In genomic region chr4:83282049-83282535, GRCh38 we compare ENCODE assay signal across 8 cellular contexts. TPM values are rescaled to one million over a fixed set of nuclear protein-coding genes. Genes with fewer than 3 reads are reported as not detected.
DNase-seq lines count a peak whose midpoint lies in the region; ATAC-seq and TF ChIP-seq lines count a peak whose summit lies in the region.

No MANE protein-coding gene starts in this region.

- H3K27ac Mint-ChIP-seq in naive thymus-derived CD4-positive, alpha-beta T cell = peak overlapping the region in 1 of 9 donors; percentile 40
- peak overlapping the region; percentile 8 for H3K27ac Mint-ChIP-seq in type B pancreatic cell

- no peaks in the 10 kb centered on the region for H3K27me3 ChIP-seq in naive thymus-derived CD4-positive, alpha-beta T cell (ENCODE audit: control insufficient read depth in 2 of 2, insufficient read depth in 2 of 2, low read length in 2 of 2)

- intact Hi-C loops in naive thymus-derived CD4-positive, alpha-beta T cell (cut with micrococcal nuclease) = loop anchor here (1.0 to 10.0 kb wide), 10 partner anchors 13 to 847 kb away; partner anchors contain the start of genes ENOPH1 (in 1 of the 2) and HNRNPDL (in 1 of the 2)

- H3K27ac ChIP-seq in VCaP (no peak overlapping the region), coronary artery (no peak overlapping the region)
- H3K27ac ChIP-seq in naive thymus-derived CD4-positive, alpha-beta T cell (ENCODE audit: low read depth, low read length) = no peak overlapping the region

- H3K9me3 Mint-ChIP-seq in naive thymus-derived CD4-positive, alpha-beta T cell = no peaks in the 10 kb centered on the region
- H3K9me3 Mint-ChIP-seq in type B pancreatic cell = no peaks in the 10 kb centered on the region

- peak overlapping the region in 6 of 10 donors; percentile 11 to 69 (median 36) for H3K4me3 Mint-ChIP-seq in naive thymus-derived CD4-positive, alpha-beta T cell
- H3K4me3 Mint-ChIP-seq in type B pancreatic cell = peak overlapping the region; percentile 44

- peaks cover 21 to 53% (median 38%) of the 10 kb centered on the region in 7 donors for H3K4me1 Mint-ChIP-seq in naive thymus-derived CD4-positive, alpha-beta T cell
- peaks cover 28% of the 10 kb centered on the region for H3K4me1 Mint-ChIP-seq in type B pancreatic cell (ENCODE audit: unreplicated experiment)

- ATAC-seq in naive thymus-derived CD4-positive, alpha-beta T cell = no peak

- H3K4me1 ChIP-seq in naive thymus-derived CD4-positive, alpha-beta T cell (ENCODE audit: control insufficient read depth in 2 of 2, insufficient read depth in 2 of 2, low read length in 2 of 2) = peaks cover 5 to 8% of the 10 kb centered on the region in 2 donors

- peaks cover 0 to 8% (median 0%) of the 10 kb centered on the region in 3 experiments for H3K36me3 ChIP-seq in naive thymus-derived CD4-positive, alpha-beta T cell (ENCODE audit: control insufficient read depth in 2 of 3, insufficient read depth in 3 of 3, low read length in 3 of 3)

- no peak overlapping the region for H3K4me3 ChIP-seq in coronary artery
- no peak overlapping the region for H3K4me3 ChIP-seq in naive thymus-derived CD4-positive, alpha-beta T cell (ENCODE audit: low read length)

- in situ Hi-C loops in G401 (cut with HindIII; ENCODE audit: low sequenced_read_pairs) = no loop called here

- peak; percentile 57 for DNase-seq in A172 (ENCODE audit: low spot score)
- peak; percentile 72 for DNase-seq in G401 (ENCODE audit: low spot score)
- peak; percentile 5 for DNase-seq in NCI-H1105 (lab: John Stamatoyannopoulos, UW)
- DNase-seq in coronary artery (ENCODE audit: low spot score) = no peak
- peak in 8 of 9 donors; percentile 31 to 71 (median 62) for DNase-seq in naive thymus-derived CD4-positive, alpha-beta T cell
- no peak for DNase-seq in type B pancreatic cell (ENCODE audit: extremely low spot score, unreplicated experiment)
- no peak for DNase-seq in NCI-H774 (lab: John Stamatoyannopoulos, UW)

- TF ChIP-seq CTCF in VCaP (conservative IDR thresholded peaks at IDR 0.05) (peak; percentile 88), coronary artery (IDR thresholded peaks at IDR 0.05) (peak; percentile 45), type B pancreatic cell (conservative IDR thresholded peaks at IDR 0.05) (peak; percentile 86)

- H3K27me3 Mint-ChIP-seq in naive thymus-derived CD4-positive, alpha-beta T cell = no peaks in the 10 kb centered on the region
- H3K27me3 Mint-ChIP-seq in type B pancreatic cell = no peaks in the 10 kb centered on the region

- no peaks in the 10 kb centered on the region for H3K9me3 ChIP-seq in naive thymus-derived CD4-positive, alpha-beta T cell (ENCODE audit: control insufficient read depth in 2 of 3, low read length in 3 of 3)

- CTCF ChIA-PET in naive thymus-derived CD4-positive, alpha-beta T cell (lab: Charles Lee) = interaction anchor here (0.6 to 2.9 kb wide), 7 partner anchors 11 to 432 kb away, joined by 3 to 11 read pairs (median 4); partner anchors contain the start of gene COPS4

- peaks cover 0 to 15% (median 5%) of the 10 kb centered on the region in 5 donors for H3K36me3 Mint-ChIP-seq in naive thymus-derived CD4-positive, alpha-beta T cell
- H3K36me3 Mint-ChIP-seq in type B pancreatic cell = no peaks in the 10 kb centered on the region

- POLR2A ChIA-PET in naive thymus-derived CD4-positive, alpha-beta T cell (lab: Charles Lee) = interaction anchor here (0.6 to 3.0 kb wide), 2 partner anchors 247 to 395 kb away, joined by 3 to 18 read pairs; partner anchors contain the start of gene COPS4

RNA-seq across cellular contexts. Expression of gene COQ2, which starts 2.5 kb away (rescaled TPM):
- 29.8 and 42.2 TPM in 2 replicates for total RNA-seq in A172 (2014; rRNA removed; shearing (Covaris generic))
- total RNA-seq in G401 (2014; rRNA removed; shearing (Covaris generic)) = 43.3 and 46.1 TPM in 2 replicates
- 10 to 100 TPM in 3 of 5 experiments, 1 to 10 TPM in 2; 7.2 to 12.7 (median 10.2) TPM for total RNA-seq in naive thymus-derived CD4-positive, alpha-beta T cell
- polyA plus RNA-seq in naive thymus-derived CD4-positive, alpha-beta T cell = 1 to 10 TPM; 3.6 to 4.3 TPM
- total RNA-seq in type B pancreatic cell (ENCODE audit: low replicate concordance) = 16.5 and 18.8 TPM in 2 replicates

RNA-seq across cellular contexts. Expression of gene HPSE, which starts 52.6 kb away (rescaled TPM):
- total RNA-seq in A172 (2014; rRNA removed; shearing (Covaris generic)) = 1.3 and 2.3 TPM in 2 replicates
- total RNA-seq in G401 (2014; rRNA removed; shearing (Covaris generic)) = 0.18 and 1.3 TPM in 2 replicates
- 10 to 100 TPM in 2 of 5 experiments, 1 to 10 TPM in 3; 4.4 to 16.2 (median 6.6) TPM for total RNA-seq in naive thymus-derived CD4-positive, alpha-beta T cell
- 1 to 10 TPM; 3.8 to 6.3 TPM for polyA plus RNA-seq in naive thymus-derived CD4-positive, alpha-beta T cell
- 17.6 and 87.8 TPM in 2 replicates for total RNA-seq in type B pancreatic cell (ENCODE audit: low replicate concordance)

Comparison
In these comparisons a context has a peak if more than half of its experiments do, and no peak if none do; other contexts are left out.
1. DNase-seq: peak in A172 (single experiment), G401 (single experiment), NCI-H1105 (single experiment) and naive thymus-derived CD4-positive, alpha-beta T cell (8 of 9); none in coronary artery (single experiment), type B pancreatic cell (single experiment) and NCI-H774 (single experiment).
2. Peak in every context shown above with its lines, with median percentiles within 50 percentile points of each other: CTCF ChIP-seq.